Comparison of ENCODE assay signal across 11 cellular contexts in genomic region chr19:14474827-14475226, GRCh38. TPM values are rescaled to one million over a fixed set of nuclear protein-coding genes. Genes with fewer than 3 reads are reported as not detected.
DNase-seq lines count a peak whose midpoint lies in the region; ATAC-seq and TF ChIP-seq lines count a peak whose summit lies in the region.
"Had no signal": no experiment of that assay in that cellular context is flagged by ENCODE, and none has a peak within 500 bp of the region (broad histone marks: within the 10 kb centered on the region; RNA-seq: fewer than 3 reads in every experiment).

No MANE protein-coding gene starts in this region.

- intact Hi-C loops in activated CD4-positive, alpha-beta memory T cell treated with anti-CD3 and anti-CD28 coated beads for 36 hours (cut with micrococcal nuclease): loop anchor here (5.0 kb wide), 1 partner anchor 338 kb away; the partner anchor contains the start of gene ASF1B

- peaks cover 31% of the 10 kb centered on the region for H3K4me1 Mint-ChIP-seq in activated CD4-positive, alpha-beta memory T cell treated with anti-CD3 and anti-CD28 coated beads, Interleukin-2, amount 10 ng/mL, durations not matched to agents 7 days and 5 days
- H3K4me1 Mint-ChIP-seq in activated CD4-positive, alpha-beta memory T cell treated with anti-CD3 and anti-CD28 coated beads for 36 hours (ENCODE audit: low read depth): peaks cover 28% of the 10 kb centered on the region
- peaks cover 48% of the 10 kb centered on the region for H3K4me1 Mint-ChIP-seq in stimulated activated naive CD8-positive, alpha-beta T cell treated with anti-CD3 and anti-CD28 coated beads, Interleukin-15, amount 100 ng/mL, for 72 hours

- H3K27me3 Mint-ChIP-seq in activated CD4-positive, alpha-beta memory T cell treated with anti-CD3 and anti-CD28 coated beads, Interleukin-2, amount 10 ng/mL, durations not matched to agents 7 days and 5 days: peaks cover 15% of the 10 kb centered on the region
- peaks cover 18% of the 10 kb centered on the region for H3K27me3 Mint-ChIP-seq in activated CD4-positive, alpha-beta memory T cell treated with anti-CD3 and anti-CD28 coated beads for 36 hours
- H3K27me3 Mint-ChIP-seq in stimulated activated naive CD8-positive, alpha-beta T cell treated with anti-CD3 and anti-CD28 coated beads, Interleukin-15, amount 100 ng/mL, for 72 hours: peaks cover 33% of the 10 kb centered on the region

- H3K27ac Mint-ChIP-seq in activated CD4-positive, alpha-beta memory T cell treated with anti-CD3 and anti-CD28 coated beads, Interleukin-2, amount 10 ng/mL, durations not matched to agents 7 days and 5 days: no peak overlapping the region
- no peak overlapping the region for H3K27ac Mint-ChIP-seq in activated CD4-positive, alpha-beta memory T cell treated with anti-CD3 and anti-CD28 coated beads for 36 hours
- no peak overlapping the region for H3K27ac Mint-ChIP-seq in stimulated activated naive CD8-positive, alpha-beta T cell treated with anti-CD3 and anti-CD28 coated beads, Interleukin-15, amount 100 ng/mL, for 72 hours

- no peak for TF ChIP-seq CTCF in foreskin fibroblast (IDR thresholded peaks at IDR 0.05; ENCODE audit: low read depth, low read length)

- no peaks in the 10 kb centered on the region for H3K9me3 Mint-ChIP-seq in activated CD4-positive, alpha-beta memory T cell treated with anti-CD3 and anti-CD28 coated beads, Interleukin-2, amount 10 ng/mL, durations not matched to agents 7 days and 5 days
- no peaks in the 10 kb centered on the region for H3K9me3 Mint-ChIP-seq in activated CD4-positive, alpha-beta memory T cell treated with anti-CD3 and anti-CD28 coated beads for 36 hours
- H3K9me3 Mint-ChIP-seq in stimulated activated naive CD8-positive, alpha-beta T cell treated with anti-CD3 and anti-CD28 coated beads, Interleukin-15, amount 100 ng/mL, for 72 hours: no peaks in the 10 kb centered on the region

- POLR2A ChIA-PET in activated CD4-positive, alpha-beta memory T cell treated with anti-CD3 and anti-CD28 coated beads, Interleukin-2, amount 10 ng/mL, durations not matched to agents 7 days and 5 days (lab: Charles Lee): interaction anchor here (1.3 kb wide), 2 partner anchors 11 to 338 kb away, joined by 3 read pairs; partner anchors contain the start of gene ASF1B
- POLR2A ChIA-PET in activated CD4-positive, alpha-beta memory T cell treated with anti-CD3 and anti-CD28 coated beads for 36 hours (lab: Charles Lee): interaction anchor here (1.0 to 1.2 kb wide), 2 partner anchors 39 to 42 kb away, joined by 3 read pairs; no protein-coding TSS in a partner anchor

- ATAC-seq in SK-N-SH treated with all-trans-retinoic acid at 6 μM for 48 hours (peak; percentile 10), GM21619 (IDR thresholded peaks at IDR 0.05; ENCODE audit: unreplicated experiment) (no peak), HG02981 (IDR thresholded peaks at IDR 0.05; ENCODE audit: unreplicated experiment) (no peak)
- no peak for ATAC-seq in stimulated activated naive CD8-positive, alpha-beta T cell treated with anti-CD3 and anti-CD28 coated beads, Interleukin-15, amount 100 ng/mL, for 72 hours

- peaks cover 13% of the 10 kb centered on the region for H3K36me3 Mint-ChIP-seq in activated CD4-positive, alpha-beta memory T cell treated with anti-CD3 and anti-CD28 coated beads, Interleukin-2, amount 10 ng/mL, durations not matched to agents 7 days and 5 days (ENCODE audit: low read depth)
- peaks cover 4% of the 10 kb centered on the region for H3K36me3 Mint-ChIP-seq in activated CD4-positive, alpha-beta memory T cell treated with anti-CD3 and anti-CD28 coated beads for 36 hours

- DNase-seq in activated CD4-positive, alpha-beta memory T cell treated with anti-CD3 and anti-CD28 coated beads, Interleukin-2, amount 10 ng/mL, durations not matched to agents 7 days and 5 days: no peak
- DNase-seq in activated CD4-positive, alpha-beta memory T cell treated with anti-CD3 and anti-CD28 coated beads for 36 hours: no peak
- DNase-seq in foreskin fibroblast (no peak), AML-193 (lab: John Stamatoyannopoulos, UW) (no peak)
- DNase-seq in stimulated activated naive CD8-positive, alpha-beta T cell treated with anti-CD3 and anti-CD28 coated beads, Interleukin-15, amount 100 ng/mL, for 72 hours: no peak

- peak overlapping the region; percentile 38 to 51 for H3K4me3 ChIP-seq in foreskin fibroblast (ENCODE audit: low read depth in 1 of 2, low read length in 2 of 2)
- H3K4me3 ChIP-seq: left lung had no signal

- peak overlapping the region; percentile 6 for H3K4me3 Mint-ChIP-seq in activated CD4-positive, alpha-beta memory T cell treated with anti-CD3 and anti-CD28 coated beads, Interleukin-2, amount 10 ng/mL, durations not matched to agents 7 days and 5 days
- no peak overlapping the region for H3K4me3 Mint-ChIP-seq in activated CD4-positive, alpha-beta memory T cell treated with anti-CD3 and anti-CD28 coated beads for 36 hours
- peak overlapping the region; percentile 38 to 72 for H3K4me3 Mint-ChIP-seq in stimulated activated naive CD8-positive, alpha-beta T cell treated with anti-CD3 and anti-CD28 coated beads, Interleukin-15, amount 100 ng/mL, for 72 hours

- CTCF ChIA-PET in activated CD4-positive, alpha-beta memory T cell treated with anti-CD3 and anti-CD28 coated beads, Interleukin-2, amount 10 ng/mL, durations not matched to agents 7 days and 5 days (lab: Charles Lee): interaction anchor here (0.7 to 2.0 kb wide), 6 partner anchors 9 to 338 kb away, joined by 3 to 5 read pairs (median 4); partner anchors contain the start of gene ASF1B
- CTCF ChIA-PET in activated CD4-positive, alpha-beta memory T cell treated with anti-CD3 and anti-CD28 coated beads for 36 hours (lab: Charles Lee): interaction anchor here (1.0 to 3.6 kb wide), 8 partner anchors 9 to 338 kb away, joined by 3 to 11 read pairs (median 4); partner anchors contain the start of genes ASF1B, DNAJB1 and PKN1

TF ChIP-seq in SK-N-SH treated with all-trans-retinoic acid at 6 μM for 48 hours, 23 proteins besides CTCF, POLR2A, EP300 and RAD21 (continues in another document):
- TF ChIP-seq ESRRG (CRISPR knock-in tag; IDR thresholded peaks at IDR 0.05) (no peak), CSRNP3 (CRISPR knock-in tag; IDR thresholded peaks at IDR 0.05) (no peak), ZNF565 (CRISPR knock-in tag; conservative IDR thresholded peaks at IDR 0.05; ENCODE audit: low read depth) (no peak), ARNTL (CRISPR knock-in tag; IDR thresholded peaks at IDR 0.05; ENCODE audit: borderline replicate concordance, low read depth) (no peak), SNAI2 (CRISPR knock-in tag; IDR thresholded peaks at IDR 0.05) (no peak), BACH2 (CRISPR knock-in tag; IDR thresholded peaks at IDR 0.05; ENCODE audit: borderline replicate concordance) (no peak), PPARA (CRISPR knock-in tag; IDR thresholded peaks at IDR 0.05; ENCODE audit: borderline replicate concordance) (no peak), TOX (CRISPR knock-in tag; IDR thresholded peaks at IDR 0.05; ENCODE audit: borderline replicate concordance) (no peak)
- TF ChIP-seq, protein P1, sequence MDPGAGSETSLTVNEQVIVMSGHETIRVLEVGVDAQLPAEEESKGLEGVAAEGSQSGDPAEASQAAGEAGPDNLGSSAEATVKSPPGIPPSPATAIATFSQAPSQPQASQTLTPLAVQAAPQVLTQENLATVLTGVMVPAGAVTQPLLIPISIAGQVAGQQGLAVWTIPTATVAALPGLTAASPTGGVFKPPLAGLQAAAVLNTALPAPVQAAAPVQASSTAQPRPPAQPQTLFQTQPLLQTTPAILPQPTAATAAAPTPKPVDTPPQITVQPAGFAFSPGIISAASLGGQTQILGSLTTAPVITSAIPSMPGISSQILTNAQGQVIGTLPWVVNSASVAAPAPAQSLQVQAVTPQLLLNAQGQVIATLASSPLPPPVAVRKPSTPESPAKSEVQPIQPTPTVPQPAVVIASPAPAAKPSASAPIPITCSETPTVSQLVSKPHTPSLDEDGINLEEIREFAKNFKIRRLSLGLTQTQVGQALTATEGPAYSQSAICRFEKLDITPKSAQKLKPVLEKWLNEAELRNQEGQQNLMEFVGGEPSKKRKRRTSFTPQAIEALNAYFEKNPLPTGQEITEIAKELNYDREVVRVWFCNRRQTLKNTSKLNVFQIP (CRISPR knock-in tag; IDR thresholded peaks at IDR 0.05; ENCODE audit: borderline replicate concordance, low read depth): no peak

RNA-seq across cellular contexts. Expression of gene PTGER1, which starts 0.3 kb away (rescaled TPM):
- 1 to 10 TPM in 1 of 2 experiments, under 1 TPM in 1; 0.93 to 1.3 TPM for total RNA-seq in activated CD4-positive, alpha-beta memory T cell treated with anti-CD3 and anti-CD28 coated beads, Interleukin-2, amount 10 ng/mL, durations not matched to agents 7 days and 5 days
- under 1 TPM; 0.29 to 0.41 TPM for total RNA-seq in activated CD4-positive, alpha-beta memory T cell treated with anti-CD3 and anti-CD28 coated beads for 36 hours
- total RNA-seq: LHCN-M2, right atrium auricular region had no signal

RNA-seq across cellular contexts. Expression of gene GIPC1, which starts 21.1 kb away (rescaled TPM):
- total RNA-seq in activated CD4-positive, alpha-beta memory T cell treated with anti-CD3 and anti-CD28 coated beads, Interleukin-2, amount 10 ng/mL, durations not matched to agents 7 days and 5 days: 10 to 100 TPM; 39.8 to 40.0 TPM
- total RNA-seq in activated CD4-positive, alpha-beta memory T cell treated with anti-CD3 and anti-CD28 coated beads for 36 hours: 10 to 100 TPM; 31.5 to 35.2 TPM

RNA-seq across cellular contexts. Expression of gene PKN1, which starts 41.7 kb away (rescaled TPM):
- 100 to 1,000 TPM; 219 to 232 TPM for total RNA-seq in activated CD4-positive, alpha-beta memory T cell treated with anti-CD3 and anti-CD28 coated beads, Interleukin-2, amount 10 ng/mL, durations not matched to agents 7 days and 5 days
- total RNA-seq in activated CD4-positive, alpha-beta memory T cell treated with anti-CD3 and anti-CD28 coated beads for 36 hours: 100 to 1,000 TPM; 188 to 207 TPM

RNA-seq across cellular contexts. Expression of gene DNAJB1, which starts 43.4 kb away (rescaled TPM):
- total RNA-seq in activated CD4-positive, alpha-beta memory T cell treated with anti-CD3 and anti-CD28 coated beads, Interleukin-2, amount 10 ng/mL, durations not matched to agents 7 days and 5 days: 100 to 1,000 TPM; 108 to 114 TPM
- total RNA-seq in activated CD4-positive, alpha-beta memory T cell treated with anti-CD3 and anti-CD28 coated beads for 36 hours: 10 to 100 TPM; 71.2 to 76.5 TPM

RNA-seq across cellular contexts. Expression of gene TECR, which starts 54.6 kb away (rescaled TPM):
- total RNA-seq in activated CD4-positive, alpha-beta memory T cell treated with anti-CD3 and anti-CD28 coated beads, Interleukin-2, amount 10 ng/mL, durations not matched to agents 7 days and 5 days: 100 to 1,000 TPM; 171 to 178 TPM
- total RNA-seq in activated CD4-positive, alpha-beta memory T cell treated with anti-CD3 and anti-CD28 coated beads for 36 hours: 100 to 1,000 TPM; 120 TPM
